Comparison of ENCODE assay signal across 1 cellular context in the genomic region with DNA sequence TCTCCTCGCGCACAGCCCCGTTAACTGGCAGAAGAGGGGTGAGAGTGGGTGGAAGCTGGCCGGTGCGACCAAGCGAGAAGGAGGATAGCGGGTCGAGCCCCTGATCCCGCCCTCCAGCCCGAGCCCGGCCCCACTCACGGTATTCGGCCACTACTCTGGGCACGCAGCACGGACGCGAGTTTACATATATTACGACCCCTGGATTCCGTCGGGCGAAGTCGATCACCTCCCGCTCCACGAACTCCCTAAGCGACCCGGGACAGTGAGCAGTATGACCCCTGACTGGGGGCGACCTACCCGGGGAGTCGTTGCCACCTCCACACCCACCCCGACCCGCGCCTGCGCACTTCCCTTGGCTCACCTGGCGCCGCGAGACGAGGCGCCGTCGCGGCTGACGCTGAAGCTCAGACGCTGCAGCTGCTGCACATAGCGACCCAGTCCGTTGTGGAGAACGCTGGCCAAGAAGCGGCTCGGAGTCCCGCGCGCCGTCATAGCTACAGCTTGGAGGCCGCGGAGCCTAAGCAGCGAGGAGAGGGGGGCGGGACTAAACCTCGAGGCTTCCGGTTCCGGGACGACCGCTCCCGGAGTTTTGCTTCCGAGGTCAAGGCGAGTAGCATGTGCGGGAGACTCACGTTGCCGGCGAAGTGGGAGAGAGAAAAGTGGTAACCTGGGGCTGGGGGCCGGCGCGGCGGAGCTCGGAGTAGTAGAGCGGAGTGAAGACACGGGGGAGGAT.
TF ChIP-seq lines count a peak whose summit lies in the region.

A gene (minus strand): TSS at position 546 of the 733 bp plus-strand sequence. CDS start 54 bp downstream, at position 492.
A gene (plus strand): TSS at position 592 of the 733 bp plus-strand sequence. CDS start 668 bp downstream, outside the sequence.

TF ChIP-seq in K562, 482 proteins besides CTCF, POLR2A, EP300 and RAD21 (continued from another document and continues in another):
- no peak for TF ChIP-seq TAF15 (IDR thresholded peaks at IDR 0.05; ENCODE audit: low read depth, low read length)
- peak; percentile 88; the same call in 1 of the 2 replicates for TF ChIP-seq HDAC2 (IDR thresholded peaks at IDR 0.05)
- TF ChIP-seq ZNF253 (CRISPR knock-in tag; conservative IDR thresholded peaks at IDR 0.05) = no peak
- TF ChIP-seq ZNF263 (CRISPR knock-in tag; IDR thresholded peaks at IDR 0.05; ENCODE audit: borderline replicate concordance) = no peak
- TF ChIP-seq, protein P1, sequence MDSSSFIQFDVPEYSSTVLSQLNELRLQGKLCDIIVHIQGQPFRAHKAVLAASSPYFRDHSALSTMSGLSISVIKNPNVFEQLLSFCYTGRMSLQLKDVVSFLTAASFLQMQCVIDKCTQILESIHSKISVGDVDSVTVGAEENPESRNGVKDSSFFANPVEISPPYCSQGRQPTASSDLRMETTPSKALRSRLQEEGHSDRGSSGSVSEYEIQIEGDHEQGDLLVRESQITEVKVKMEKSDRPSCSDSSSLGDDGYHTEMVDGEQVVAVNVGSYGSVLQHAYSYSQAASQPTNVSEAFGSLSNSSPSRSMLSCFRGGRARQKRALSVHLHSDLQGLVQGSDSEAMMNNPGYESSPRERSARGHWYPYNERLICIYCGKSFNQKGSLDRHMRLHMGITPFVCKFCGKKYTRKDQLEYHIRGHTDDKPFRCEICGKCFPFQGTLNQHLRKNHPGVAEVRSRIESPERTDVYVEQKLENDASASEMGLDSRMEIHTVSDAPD (CRISPR knock-in tag; IDR thresholded peaks at IDR 0.05) = no peak
- TF ChIP-seq CREBBP (IDR thresholded peaks at IDR 0.05; ENCODE audit: low read depth, low read length) = no peak
- TF ChIP-seq, protein P2, sequence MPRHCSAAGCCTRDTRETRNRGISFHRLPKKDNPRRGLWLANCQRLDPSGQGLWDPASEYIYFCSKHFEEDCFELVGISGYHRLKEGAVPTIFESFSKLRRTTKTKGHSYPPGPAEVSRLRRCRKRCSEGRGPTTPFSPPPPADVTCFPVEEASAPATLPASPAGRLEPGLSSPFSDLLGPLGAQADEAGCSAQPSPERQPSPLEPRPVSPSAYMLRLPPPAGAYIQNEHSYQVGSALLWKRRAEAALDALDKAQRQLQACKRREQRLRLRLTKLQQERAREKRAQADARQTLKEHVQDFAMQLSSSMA (CRISPR knock-in tag; IDR thresholded peaks at IDR 0.05) = no peak
- no peak for TF ChIP-seq BACH1 (tag; IDR thresholded peaks at IDR 0.05)
- no peak for TF ChIP-seq BDP1 (IDR thresholded peaks at IDR 0.05; ENCODE audit: insufficient read depth, insufficient read length)
- no peak for TF ChIP-seq CBX5 (IDR thresholded peaks at IDR 0.05; ENCODE audit: borderline replicate concordance, low read depth)
- no peak for TF ChIP-seq HNRNPLL (IDR thresholded peaks at IDR 0.05; ENCODE audit: low read depth, low read length, poor library complexity, severe bottlenecking)
- TF ChIP-seq SIRT6 (IDR thresholded peaks at IDR 0.05; ENCODE audit: low read depth, low read length) = no peak
- peak; percentile 62 for TF ChIP-seq TBP (optimal IDR thresholded peaks at IDR 0.05; ENCODE audit: low read depth, low read length)
- TF ChIP-seq CHD1 (IDR thresholded peaks at IDR 0.05; ENCODE audit: low read length) = no peak
- no peak for TF ChIP-seq ZNF347 (CRISPR knock-in tag; IDR thresholded peaks at IDR 0.05; ENCODE audit: low read depth)
- no peak for TF ChIP-seq NCOR1 (IDR thresholded peaks at IDR 0.05)
- no peak for TF ChIP-seq ZNF354B (CRISPR knock-in tag; IDR thresholded peaks at IDR 0.05)
- TF ChIP-seq ELF4 (CRISPR knock-in tag; IDR thresholded peaks at IDR 0.05) = no peak
- TF ChIP-seq SNRNP70 (optimal IDR thresholded peaks at IDR 0.05; ENCODE audit: low read depth, low read length) = no peak
- no peak for TF ChIP-seq PRPF4 (IDR thresholded peaks at IDR 0.05; ENCODE audit: insufficient read depth, low read depth, low read length, poor library complexity, severe bottlenecking)
- no peak for TF ChIP-seq ZNF79 (CRISPR knock-in tag; IDR thresholded peaks at IDR 0.05; ENCODE audit: low read depth)
- TF ChIP-seq GATAD2A (IDR thresholded peaks at IDR 0.05) = no peak
- TF ChIP-seq PTBP1 (IDR thresholded peaks at IDR 0.05; ENCODE audit: low read depth, low read length) = no peak
- TF ChIP-seq SAFB (IDR thresholded peaks at IDR 0.05; ENCODE audit: borderline replicate concordance, low read depth, low read length) = no peak
- TF ChIP-seq CREB1 (IDR thresholded peaks at IDR 0.05) = 0 out of 2 replicates have a peak, but pooled peaks have one; percentile 47
- TF ChIP-seq CREB1 (CRISPR knock-in tag; IDR thresholded peaks at IDR 0.05) = no peak; the same call in 1 of the 2 replicates
- no peak for TF ChIP-seq WHSC1 (IDR thresholded peaks at IDR 0.05; ENCODE audit: low read length)
- no peak for TF ChIP-seq MIER1 (IDR thresholded peaks at IDR 0.05; ENCODE audit: low read depth)
- TF ChIP-seq CBFB (CRISPR knock-in tag; IDR thresholded peaks at IDR 0.05) = 0 out of 2 replicates have a peak, but pooled peaks have one; percentile 0
- TF ChIP-seq SMAD4 (CRISPR knock-in tag; conservative IDR thresholded peaks at IDR 0.05) = no peak
- no peak for TF ChIP-seq ZC3H4 (CRISPR knock-in tag; IDR thresholded peaks at IDR 0.05; ENCODE audit: borderline replicate concordance)
- TF ChIP-seq KHSRP (IDR thresholded peaks at IDR 0.05) = no peak
- no peak for TF ChIP-seq ZBTB8A (IDR thresholded peaks at IDR 0.05; ENCODE audit: partially characterized antibody)
- peak; percentile 91 for TF ChIP-seq PHF20 (IDR thresholded peaks at IDR 0.05; ENCODE audit: partially characterized antibody)
- TF ChIP-seq MTA3 (IDR thresholded peaks at IDR 0.05; ENCODE audit: borderline replicate concordance) = no peak
- TF ChIP-seq TCF7 (IDR thresholded peaks at IDR 0.05; ENCODE audit: borderline replicate concordance) = no peak
- TF ChIP-seq ZNF41 (CRISPR knock-in tag; conservative IDR thresholded peaks at IDR 0.05) = no peak
- no peak; the same call in 1 of the 2 replicates for TF ChIP-seq IRF2 (CRISPR knock-in tag; IDR thresholded peaks at IDR 0.05)
- TF ChIP-seq, protein P3, sequence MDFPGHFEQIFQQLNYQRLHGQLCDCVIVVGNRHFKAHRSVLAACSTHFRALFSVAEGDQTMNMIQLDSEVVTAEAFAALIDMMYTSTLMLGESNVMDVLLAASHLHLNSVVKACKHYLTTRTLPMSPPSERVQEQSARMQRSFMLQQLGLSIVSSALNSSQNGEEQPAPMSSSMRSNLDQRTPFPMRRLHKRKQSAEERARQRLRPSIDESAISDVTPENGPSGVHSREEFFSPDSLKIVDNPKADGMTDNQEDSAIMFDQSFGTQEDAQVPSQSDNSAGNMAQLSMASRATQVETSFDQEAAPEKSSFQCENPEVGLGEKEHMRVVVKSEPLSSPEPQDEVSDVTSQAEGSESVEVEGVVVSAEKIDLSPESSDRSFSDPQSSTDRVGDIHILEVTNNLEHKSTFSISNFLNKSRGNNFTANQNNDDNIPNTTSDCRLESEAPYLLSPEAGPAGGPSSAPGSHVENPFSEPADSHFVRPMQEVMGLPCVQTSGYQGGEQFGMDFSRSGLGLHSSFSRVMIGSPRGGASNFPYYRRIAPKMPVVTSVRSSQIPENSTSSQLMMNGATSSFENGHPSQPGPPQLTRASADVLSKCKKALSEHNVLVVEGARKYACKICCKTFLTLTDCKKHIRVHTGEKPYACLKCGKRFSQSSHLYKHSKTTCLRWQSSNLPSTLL (IDR thresholded peaks at IDR 0.05) = no peak
- no peak for TF ChIP-seq BCOR (IDR thresholded peaks at IDR 0.05)
- TF ChIP-seq TARDBP (IDR thresholded peaks at IDR 0.05) = no peak
- TF ChIP-seq LCOR (CRISPR knock-in tag; IDR thresholded peaks at IDR 0.05) = 0 out of 2 replicates have a peak, but pooled peaks have one; percentile 65
- TF ChIP-seq ARID2 (IDR thresholded peaks at IDR 0.05) = no peak
- no peak for TF ChIP-seq ZNF707 (CRISPR knock-in tag; conservative IDR thresholded peaks at IDR 0.05)
- TF ChIP-seq DPF2 (IDR thresholded peaks at IDR 0.05) = no peak
- peak; percentile 78 for TF ChIP-seq ZFX (CRISPR knock-in tag; IDR thresholded peaks at IDR 0.05)
- TF ChIP-seq SOX6 (IDR thresholded peaks at IDR 0.05) = no peak
- TF ChIP-seq, protein P4, sequence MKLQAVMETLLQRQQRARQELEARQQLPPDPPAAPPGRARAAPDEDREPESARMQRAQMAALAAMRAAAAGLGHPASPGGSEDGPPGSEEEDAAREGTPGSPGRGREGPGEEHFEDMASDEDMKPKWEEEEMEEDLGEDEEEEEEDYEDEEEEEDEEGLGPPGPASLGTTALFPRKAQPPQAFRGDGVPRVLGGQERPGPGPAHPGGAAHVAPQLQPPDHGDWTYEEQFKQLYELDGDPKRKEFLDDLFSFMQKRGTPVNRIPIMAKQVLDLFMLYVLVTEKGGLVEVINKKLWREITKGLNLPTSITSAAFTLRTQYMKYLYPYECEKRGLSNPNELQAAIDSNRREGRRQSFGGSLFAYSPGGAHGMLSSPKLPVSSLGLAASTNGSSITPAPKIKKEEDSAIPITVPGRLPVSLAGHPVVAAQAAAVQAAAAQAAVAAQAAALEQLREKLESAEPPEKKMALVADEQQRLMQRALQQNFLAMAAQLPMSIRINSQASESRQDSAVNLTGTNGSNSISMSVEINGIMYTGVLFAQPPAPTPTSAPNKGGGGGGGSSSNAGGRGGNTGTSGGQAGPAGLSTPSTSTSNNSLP (IDR thresholded peaks at IDR 0.05; ENCODE audit: borderline replicate concordance, low read depth, low read length) = no peak
- TF ChIP-seq HIVEP1 (CRISPR knock-in tag; IDR thresholded peaks at IDR 0.05) = no peak
- TF ChIP-seq, protein P5, sequence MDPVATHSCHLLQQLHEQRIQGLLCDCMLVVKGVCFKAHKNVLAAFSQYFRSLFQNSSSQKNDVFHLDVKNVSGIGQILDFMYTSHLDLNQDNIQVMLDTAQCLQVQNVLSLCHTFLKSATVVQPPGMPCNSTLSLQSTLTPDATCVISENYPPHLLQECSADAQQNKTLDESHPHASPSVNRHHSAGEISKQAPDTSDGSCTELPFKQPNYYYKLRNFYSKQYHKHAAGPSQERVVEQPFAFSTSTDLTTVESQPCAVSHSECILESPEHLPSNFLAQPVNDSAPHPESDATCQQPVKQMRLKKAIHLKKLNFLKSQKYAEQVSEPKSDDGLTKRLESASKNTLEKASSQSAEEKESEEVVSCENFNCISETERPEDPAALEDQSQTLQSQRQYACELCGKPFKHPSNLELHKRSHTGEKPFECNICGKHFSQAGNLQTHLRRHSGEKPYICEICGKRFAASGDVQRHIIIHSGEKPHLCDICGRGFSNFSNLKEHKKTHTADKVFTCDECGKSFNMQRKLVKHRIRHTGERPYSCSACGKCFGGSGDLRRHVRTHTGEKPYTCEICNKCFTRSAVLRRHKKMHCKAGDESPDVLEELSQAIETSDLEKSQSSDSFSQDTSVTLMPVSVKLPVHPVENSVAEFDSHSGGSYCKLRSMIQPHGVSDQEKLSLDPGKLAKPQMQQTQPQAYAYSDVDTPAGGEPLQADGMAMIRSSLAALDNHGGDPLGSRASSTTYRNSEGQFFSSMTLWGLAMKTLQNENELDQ (CRISPR knock-in tag; IDR thresholded peaks at IDR 0.05; ENCODE audit: borderline replicate concordance) = no peak
- TF ChIP-seq, protein P6, sequence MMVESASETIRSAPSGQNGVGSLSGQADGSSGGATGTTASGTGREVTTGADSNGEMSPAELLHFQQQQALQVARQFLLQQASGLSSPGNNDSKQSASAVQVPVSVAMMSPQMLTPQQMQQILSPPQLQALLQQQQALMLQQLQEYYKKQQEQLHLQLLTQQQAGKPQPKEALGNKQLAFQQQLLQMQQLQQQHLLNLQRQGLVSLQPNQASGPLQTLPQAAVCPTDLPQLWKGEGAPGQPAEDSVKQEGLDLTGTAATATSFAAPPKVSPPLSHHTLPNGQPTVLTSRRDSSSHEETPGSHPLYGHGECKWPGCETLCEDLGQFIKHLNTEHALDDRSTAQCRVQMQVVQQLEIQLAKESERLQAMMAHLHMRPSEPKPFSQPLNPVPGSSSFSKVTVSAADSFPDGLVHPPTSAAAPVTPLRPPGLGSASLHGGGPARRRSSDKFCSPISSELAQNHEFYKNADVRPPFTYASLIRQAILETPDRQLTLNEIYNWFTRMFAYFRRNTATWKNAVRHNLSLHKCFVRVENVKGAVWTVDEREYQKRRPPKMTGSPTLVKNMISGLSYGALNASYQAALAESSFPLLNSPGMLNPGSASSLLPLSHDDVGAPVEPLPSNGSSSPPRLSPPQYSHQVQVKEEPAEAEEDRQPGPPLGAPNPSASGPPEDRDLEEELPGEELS (CRISPR knock-in tag; IDR thresholded peaks at IDR 0.05; ENCODE audit: borderline replicate concordance) = no peak
- TF ChIP-seq TOE1 (IDR thresholded peaks at IDR 0.05; ENCODE audit: borderline replicate concordance) = no peak
- no peak for TF ChIP-seq TOE1 (CRISPR knock-in tag; IDR thresholded peaks at IDR 0.05; ENCODE audit: borderline replicate concordance, low read depth)
- TF ChIP-seq CHCHD3 (CRISPR knock-in tag; IDR thresholded peaks at IDR 0.05) = no peak
- TF ChIP-seq ESRRA (IDR thresholded peaks at IDR 0.05; ENCODE audit: borderline replicate concordance, low read depth) = 0 out of 2 replicates have a peak, but pooled peaks have one; percentile 35
- no peak for TF ChIP-seq NCOA2 (IDR thresholded peaks at IDR 0.05; ENCODE audit: partially characterized antibody in 2 of 2)
- no peak for TF ChIP-seq SREBF1 (IDR thresholded peaks at IDR 0.05; ENCODE audit: borderline replicate concordance, low read depth, low read length)
- no peak for TF ChIP-seq NFIX (CRISPR knock-in tag; IDR thresholded peaks at IDR 0.05; ENCODE audit: low read depth)
- TF ChIP-seq, protein P7, sequence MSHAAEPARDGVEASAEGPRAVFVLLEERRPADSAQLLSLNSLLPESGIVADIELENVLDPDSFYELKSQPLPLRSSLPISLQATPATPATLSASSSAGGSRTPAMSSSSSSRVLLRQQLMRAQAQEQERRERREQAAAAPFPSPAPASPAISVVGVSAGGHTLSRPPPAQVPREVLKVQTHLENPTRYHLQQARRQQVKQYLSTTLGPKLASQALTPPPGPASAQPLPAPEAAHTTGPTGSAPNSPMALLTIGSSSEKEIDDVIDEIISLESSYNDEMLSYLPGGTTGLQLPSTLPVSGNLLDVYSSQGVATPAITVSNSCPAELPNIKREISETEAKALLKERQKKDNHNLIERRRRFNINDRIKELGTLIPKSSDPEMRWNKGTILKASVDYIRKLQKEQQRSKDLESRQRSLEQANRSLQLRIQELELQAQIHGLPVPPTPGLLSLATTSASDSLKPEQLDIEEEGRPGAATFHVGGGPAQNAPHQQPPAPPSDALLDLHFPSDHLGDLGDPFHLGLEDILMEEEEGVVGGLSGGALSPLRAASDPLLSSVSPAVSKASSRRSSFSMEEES (CRISPR knock-in tag; IDR thresholded peaks at IDR 0.05) = no peak
- no peak for TF ChIP-seq SRSF9 (IDR thresholded peaks at IDR 0.05; ENCODE audit: borderline replicate concordance, low read depth, low read length)
